28 cellular contexts compared by ENCODE assay signal in genomic region chr9:6610073-6610472, GRCh38. TPM values are rescaled to one million over a fixed set of nuclear protein-coding genes. Genes with fewer than 3 reads are reported as not detected.
"Had no signal": no experiment of that assay in that cellular context is flagged by ENCODE, and none has a peak within 500 bp of the region (broad histone marks: within the 10 kb centered on the region; RNA-seq: fewer than 3 reads in every experiment).

No MANE protein-coding gene starts in this region.

- H3K4me1 ChIP-seq: heart right ventricle, lower lobe of right lung, right atrium auricular region, stomach, testis, thyroid gland, transverse colon, upper lobe of right lung had no signal

- ATAC-seq: heart right ventricle; left ventricle myocardium superior; lower lobe of right lung; naive thymus-derived CD8-positive, alpha-beta T cell; stimulated activated naive B cell treated with anti-CD40 and anti-IgM and Interleukin-4, amounts not matched to agents 10 μg/mL and 1 μg/mL and 100 μg/mL, for 72 hours; stimulated activated naive CD8-positive, alpha-beta T cell treated with anti-CD3 and anti-CD28 coated beads, Interleukin-15, Interleukin-2, amounts not matched to agents 100 U/mL and 50 U/mL, for 24 hours; upper lobe of right lung had no signal

- H3K9me3 ChIP-seq: heart right ventricle, lower lobe of right lung, neutrophil, ovary, right atrium auricular region, stomach, testis, thyroid gland, transverse colon, upper lobe of right lung had no signal

- H3K27ac Mint-ChIP-seq: naive thymus-derived CD8-positive, alpha-beta T cell; nephron; progenitor cell of endocrine pancreas; stimulated activated naive B cell treated with anti-CD40 and anti-IgM and Interleukin-4, amounts not matched to agents 10 μg/mL and 1 μg/mL and 100 μg/mL, for 72 hours had no signal

- H3K27me3 Mint-ChIP-seq: progenitor cell of endocrine pancreas; stimulated activated naive B cell treated with anti-CD40 and anti-IgM and Interleukin-4, amounts not matched to agents 10 μg/mL and 1 μg/mL and 100 μg/mL, for 72 hours had no signal

- DNase-seq: heart right ventricle; islet precursor cell; left ventricle myocardium superior; lower lobe of right lung; mammary epithelial cell; mesenchymal stem cell; naive thymus-derived CD8-positive, alpha-beta T cell; occipital lobe; ovary; stimulated activated CD4-positive, alpha-beta T cell treated with anti-CD3 and anti-CD28 coated beads, Interleukin-12 subunit alpha, Interleukin-12 subunit beta, amount 100 ng/mL, for 4 hours; stimulated activated CD4-positive, alpha-beta T cell treated with anti-CD3 and anti-CD28 coated beads, Interleukin-15, amount 100 ng/mL, for 24 hours; stimulated activated CD4-positive, alpha-beta T cell treated with anti-CD3 and anti-CD28 coated beads, Interleukin-2, amount 100 ng/mL, for 24 hours; stimulated activated CD4-positive, alpha-beta T cell treated with anti-CD3 and anti-CD28 coated beads, Interleukin-4, amount 100 ng/mL, for 1 hour; stimulated activated naive B cell treated with anti-CD40 and anti-IgM and Interleukin-4, amounts not matched to agents 10 μg/mL and 1 μg/mL and 100 μg/mL, for 72 hours; stimulated activated naive CD8-positive, alpha-beta T cell treated with anti-CD3 and anti-CD28 coated beads, Interleukin-15, Interleukin-2, amounts not matched to agents 100 U/mL and 50 U/mL, for 24 hours; stomach; testis; transverse colon; upper lobe of right lung had no signal

- H3K36me3 Mint-ChIP-seq: naive thymus-derived CD8-positive, alpha-beta T cell had no signal

- H3K4me3 ChIP-seq: heart right ventricle, hepatocyte, lower lobe of right lung, ovary, right atrium auricular region, skin epidermis, stomach, testis, thyroid gland, transverse colon, upper lobe of right lung had no signal

- H3K9me3 Mint-ChIP-seq: naive thymus-derived CD8-positive, alpha-beta T cell; nephron; neural crest cell; stimulated activated naive B cell treated with anti-CD40 and anti-IgM and Interleukin-4, amounts not matched to agents 10 μg/mL and 1 μg/mL and 100 μg/mL, for 72 hours had no signal

- H3K27ac ChIP-seq: heart right ventricle, hepatocyte, lower lobe of right lung, neutrophil, ovary, right atrium auricular region, skin epidermis, stomach, testis, transverse colon, upper lobe of right lung had no signal

- H3K36me3 ChIP-seq: heart right ventricle, lower lobe of right lung, neutrophil, ovary, right atrium auricular region, stomach, thyroid gland, transverse colon, upper lobe of right lung had no signal

- H3K27me3 ChIP-seq: heart right ventricle, hepatocyte, ovary, right atrium auricular region, stomach, testis, thyroid gland, transverse colon, upper lobe of right lung had no signal

- H3K4me3 Mint-ChIP-seq: naive thymus-derived CD8-positive, alpha-beta T cell; nephron; neural crest cell; stimulated activated naive B cell treated with anti-CD40 and anti-IgM and Interleukin-4, amounts not matched to agents 10 μg/mL and 1 μg/mL and 100 μg/mL, for 72 hours had no signal

- FAIRE-seq: urothelium cell line had no signal

RNA-seq across cellular contexts. Expression of gene GLDC, which starts 35.5 kb away (rescaled TPM):
- total RNA-seq: heart right ventricle; left ventricle myocardium superior; naive thymus-derived CD8-positive, alpha-beta T cell had no signal
